In the genomic region with DNA sequence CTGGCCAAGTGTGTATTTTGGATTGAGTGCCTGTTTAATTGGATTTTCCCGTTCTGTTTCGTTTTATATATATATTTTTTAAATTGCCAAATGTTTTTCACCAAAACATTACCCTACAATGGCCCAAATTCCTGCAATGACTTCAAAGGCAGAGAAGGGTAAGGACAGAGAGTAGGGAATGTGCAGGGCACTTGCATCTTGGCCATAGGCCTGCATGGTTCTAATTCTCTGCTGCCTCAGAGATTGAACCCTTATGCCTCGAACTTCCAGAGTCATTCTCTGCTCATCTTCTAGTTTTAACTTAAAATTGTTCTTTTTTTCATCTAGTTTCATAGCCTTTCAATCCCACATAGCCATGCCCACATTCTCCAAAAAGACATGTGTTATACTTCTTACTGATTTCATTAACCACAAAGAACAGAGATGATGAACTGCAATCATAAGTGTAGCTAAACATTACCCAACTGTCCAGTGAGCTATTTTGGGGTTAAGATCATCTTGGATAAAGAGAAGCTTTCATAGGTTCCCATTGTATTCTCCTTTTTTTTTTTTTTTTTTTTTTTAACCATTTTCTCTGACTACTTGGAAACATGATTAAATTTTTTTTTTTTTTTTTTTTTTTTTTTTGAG, we compare ENCODE assay signal across 14 cellular contexts.
A peak's percentile ranks its signal among the peaks of the same experiment; 100 is the strongest.
DNase-seq lines count a peak whose midpoint lies in the region; ATAC-seq and TF ChIP-seq lines count a peak whose summit lies in the region.
"Had no signal": no experiment of that assay in that cellular context is flagged by ENCODE, and none has a peak within 500 bp of the region (broad histone marks: within the 10 kb centered on the region; RNA-seq: fewer than 3 reads in every experiment).

No MANE protein-coding gene starts in this region.

- no peaks in the 10 kb centered on the region for H3K79me2 ChIP-seq in fibroblast of lung (ENCODE audit: control insufficient read depth, insufficient read depth, low read length)

- no peaks in the 10 kb centered on the region for H4K20me1 ChIP-seq in fibroblast of lung (ENCODE audit: control insufficient read depth, extremely low read depth, insufficient read depth, low read length)

- no peak for TF ChIP-seq EP300 in transverse colon (IDR thresholded peaks at IDR 0.05; ENCODE audit: low read depth)

- H2AFZ ChIP-seq in fibroblast of lung (ENCODE audit: low read length), result no peak overlapping the region
- H2AFZ ChIP-seq: parathyroid adenoma had no signal

- H3K27me3 ChIP-seq in fibroblast of lung (ENCODE audit: control insufficient read depth, insufficient read depth, low read length) (no peaks in the 10 kb centered on the region), transverse colon (no peaks in the 10 kb centered on the region)
- H3K27me3 ChIP-seq: colonic mucosa, upper lobe of left lung had no signal

- no peak for TF ChIP-seq POLR2A in transverse colon (IDR thresholded peaks at IDR 0.05)

- ATAC-seq in GM21447 (IDR thresholded peaks at IDR 0.05; ENCODE audit: unreplicated experiment), result peak; percentile 63
- peak; percentile 70 for ATAC-seq in HG03460 (IDR thresholded peaks at IDR 0.05; ENCODE audit: unreplicated experiment)
- ATAC-seq: activated CD8-positive, alpha-beta memory T cell treated with anti-CD3 and anti-CD28 coated beads, Interleukin-2, amount 10 ng/mL, durations not matched to agents 7 days and 5 days had no signal

- H3K9me3 ChIP-seq in fibroblast of lung (ENCODE audit: control insufficient read depth, insufficient read depth, low read depth, low read length) (no peaks in the 10 kb centered on the region), transverse colon (no peaks in the 10 kb centered on the region)
- H3K9me3 ChIP-seq: colonic mucosa, upper lobe of left lung had no signal

- H3K4me3 ChIP-seq in fibroblast of lung (replicated peaks in 1 of 4; ENCODE audit: control extremely low read depth in 1 of 4, insufficient read depth in 1 of 4, low read depth in 3 of 4, low read length in 4 of 4), result no peak overlapping the region
- H3K4me3 ChIP-seq in transverse colon, result no peak overlapping the region
- H3K4me3 ChIP-seq: colonic mucosa, upper lobe of left lung had no signal

- TF ChIP-seq CTCF in fibroblast of lung (conservative IDR thresholded peaks at IDR 0.05 in 1 of 2, IDR thresholded peaks at IDR 0.05 in 1 of 2; ENCODE audit: low read depth in 1 of 2, low read length in 2 of 2), result no peak
- no peak for TF ChIP-seq CTCF in transverse colon (IDR thresholded peaks at IDR 0.05)

- 75 to 93% methylated on average over 3 of the region's 3 CpGs for WGBS in transverse colon (ENCODE audit: low coverage in 1 of 2), 2 donors

- H3K4me1 ChIP-seq in fibroblast of lung (ENCODE audit: control insufficient read depth, extremely low read depth, insufficient read depth, low read length), result no peaks in the 10 kb centered on the region
- H3K4me1 ChIP-seq in transverse colon, result peaks cover 0 to 14% (median 6%) of the 10 kb centered on the region in 4 donors
- H3K4me1 ChIP-seq: colonic mucosa had no signal

- H3K27ac ChIP-seq in fibroblast of lung (ENCODE audit: insufficient read depth, low read length) (no peak overlapping the region), transverse colon (no peak overlapping the region)
- H3K27ac ChIP-seq: colonic mucosa, parathyroid adenoma, VCaP had no signal

- in situ Hi-C loops in transverse colon (cut with MboI; ENCODE audit: low pct_ligation_motif_present in 1 of 4, low pct_unique_long_range_greater_than_20kb in 1 of 4, low sequenced_read_pairs in 3 of 4), result no loop called here

- no peak overlapping the region for H3K9ac ChIP-seq in fibroblast of lung (ENCODE audit: insufficient read depth, low read length)
- H3K9ac ChIP-seq: parathyroid adenoma had no signal

- DNase-seq in CD1c-positive myeloid dendritic cell (ENCODE audit: extremely low spot score) (peak; percentile 31), fibroblast of lung (ENCODE audit: low read depth in 2 of 2) (peak; percentile 54 to 81), transverse colon (no peak), NCI-H510A (lab: John Stamatoyannopoulos, UW) (no peak), GM19240 (ENCODE audit: insufficient read length, low spot score) (no peak)
- DNase-seq in activated naive CD4-positive, alpha-beta T cell treated with anti-CD3 and anti-CD28 coated beads, Interleukin-2, amount 50 U/mL, for 16 hours, result no peak
- DNase-seq: activated CD8-positive, alpha-beta memory T cell treated with anti-CD3 and anti-CD28 coated beads, Interleukin-2, amount 10 ng/mL, durations not matched to agents 7 days and 5 days; colonic mucosa; NCI-H187; upper lobe of left lung had no signal

- no peak overlapping the region for H3K4me2 ChIP-seq in fibroblast of lung (ENCODE audit: extremely low read depth, insufficient read depth, low read length)

- no peaks in the 10 kb centered on the region for H3K36me3 ChIP-seq in fibroblast of lung (ENCODE audit: control insufficient read depth, insufficient read depth, low read length)
- H3K36me3 ChIP-seq in transverse colon, result no peaks in the 10 kb centered on the region
- H3K36me3 ChIP-seq: colonic mucosa, upper lobe of left lung had no signal

- intact Hi-C loops in transverse colon (cut with DNase I; ENCODE audit: low total_unique reads), result no loop called here

Comparison
In these comparisons a context has a peak if more than half of its experiments do, and no peak if none do; other contexts are left out.
1. DNase-seq: peak in CD1c-positive myeloid dendritic cell (single experiment) and fibroblast of lung (2 of 2); none in transverse colon (single experiment), activated naive CD4-positive, alpha-beta T cell treated with anti-CD3 and anti-CD28 coated beads, Interleukin-2, amount 50 U/mL, for 16 hours (single experiment), NCI-H510A (single experiment) and GM19240 (single experiment).